In genomic region chr6:11532097-11532496, GRCh38 we compare ENCODE assay signal across 21 cellular contexts.
"Had no signal": no experiment of that assay in that cellular context is flagged by ENCODE, and none has a peak within 500 bp of the region (broad histone marks: within the 10 kb centered on the region; RNA-seq: fewer than 3 reads in every experiment).

No MANE protein-coding gene starts in this region.

- H2AFZ ChIP-seq: hepatocyte had no signal

- DNase-seq: activated CD4-positive, alpha-beta memory T cell treated with anti-CD3 and anti-CD28 coated beads for 36 hours; activated CD4-positive, alpha-beta T cell treated with anti-CD3 and anti-CD28 coated beads for 4 hours; activated CD8-positive, alpha-beta memory T cell treated with anti-CD3 and anti-CD28 coated beads, Interleukin-2, amount 10 ng/mL, durations not matched to agents 7 days and 5 days; activated naive CD4-positive, alpha-beta T cell treated with anti-CD3 and anti-CD28 coated beads for 36 hours; activated naive CD8-positive, alpha-beta T cell treated with anti-CD3 and anti-CD28 coated beads, Interleukin-2, amount 50 U/mL, for 24 hours; effector CD4-positive, alpha-beta T cell; left colon; lower lobe of right lung; nucleus accumbens; stimulated activated CD4-positive, alpha-beta T cell treated with anti-CD3 and anti-CD28 coated beads, Interleukin-2, amount 100 ng/mL, for 24 hours; stimulated activated naive CD4-positive, alpha-beta T cell treated with Interleukin-2 at 50 U/mL for 16 hours; SW 1271; tibial artery had no signal

- H3K9me3 ChIP-seq: ascending aorta, lower lobe of right lung, tibial artery had no signal

- H3K4me3 Mint-ChIP-seq: activated CD4-positive, alpha-beta memory T cell treated with anti-CD3 and anti-CD28 coated beads for 36 hours; activated CD8-positive, alpha-beta memory T cell treated with anti-CD3 and anti-CD28 coated beads, Interleukin-2, amount 10 ng/mL, durations not matched to agents 7 days and 5 days; activated naive CD4-positive, alpha-beta T cell treated with anti-CD3 and anti-CD28 coated beads for 36 hours; activated naive CD8-positive, alpha-beta T cell treated with anti-CD3 and anti-CD28 coated beads, Interleukin-2, amount 50 U/mL, for 24 hours; mesothelial cell of epicardium; nephron; WTC11 had no signal

- H3K4me3 ChIP-seq: ascending aorta, hepatocyte, lower lobe of right lung, tibial artery had no signal

- H3K27ac Mint-ChIP-seq: activated CD4-positive, alpha-beta memory T cell treated with anti-CD3 and anti-CD28 coated beads for 36 hours; activated CD8-positive, alpha-beta memory T cell treated with anti-CD3 and anti-CD28 coated beads, Interleukin-2, amount 10 ng/mL, durations not matched to agents 7 days and 5 days; activated naive CD4-positive, alpha-beta T cell treated with anti-CD3 and anti-CD28 coated beads for 36 hours; activated naive CD8-positive, alpha-beta T cell treated with anti-CD3 and anti-CD28 coated beads, Interleukin-2, amount 50 U/mL, for 24 hours; activated T-helper 2 cell treated with anti-CD3 and anti-CD28 coated beads, Interferon-gamma antibody, Interleukin-2, Interleukin-4, amounts not matched to agents 10 μg/mL and 5 μg/mL and 100 μg/mL, durations not matched to agents 14 hours and 24 hours and 36 hours; mesothelial cell of epicardium; nephron; WTC11 had no signal

- FAIRE-seq: TTC549 had no signal

- H3K9me3 Mint-ChIP-seq: activated CD4-positive, alpha-beta memory T cell treated with anti-CD3 and anti-CD28 coated beads for 36 hours; activated naive CD4-positive, alpha-beta T cell treated with anti-CD3 and anti-CD28 coated beads for 36 hours; activated naive CD8-positive, alpha-beta T cell treated with anti-CD3 and anti-CD28 coated beads, Interleukin-2, amount 50 U/mL, for 24 hours; activated T-helper 2 cell treated with anti-CD3 and anti-CD28 coated beads, Interferon-gamma antibody, Interleukin-2, Interleukin-4, amounts not matched to agents 10 μg/mL and 5 μg/mL and 100 μg/mL, durations not matched to agents 14 hours and 24 hours and 36 hours; mesothelial cell of epicardium; nephron; WTC11 had no signal

- H3K27me3 ChIP-seq: ascending aorta, hepatocyte, tibial artery had no signal

- H3K27ac ChIP-seq: ascending aorta, hepatocyte, lower lobe of right lung, tibial artery had no signal

- H3K4me2 ChIP-seq: hepatocyte had no signal

- H3K79me2 ChIP-seq: hepatocyte had no signal

- H3K36me3 Mint-ChIP-seq: activated CD4-positive, alpha-beta memory T cell treated with anti-CD3 and anti-CD28 coated beads for 36 hours; activated CD8-positive, alpha-beta memory T cell treated with anti-CD3 and anti-CD28 coated beads, Interleukin-2, amount 10 ng/mL, durations not matched to agents 7 days and 5 days; mesothelial cell of epicardium; WTC11 had no signal

- ATAC-seq: activated CD8-positive, alpha-beta memory T cell treated with anti-CD3 and anti-CD28 coated beads, Interleukin-2, amount 10 ng/mL, durations not matched to agents 7 days and 5 days; activated naive CD8-positive, alpha-beta T cell treated with anti-CD3 and anti-CD28 coated beads, Interleukin-2, amount 50 U/mL, for 24 hours; esophagus mucosa; left colon; lower lobe of right lung; WTC11 had no signal

- H3K4me1 Mint-ChIP-seq: nephron had no signal

- H3K36me3 ChIP-seq: ascending aorta, lower lobe of right lung, tibial artery had no signal
